8 cellular contexts compared by ENCODE assay signal in the genomic region with DNA sequence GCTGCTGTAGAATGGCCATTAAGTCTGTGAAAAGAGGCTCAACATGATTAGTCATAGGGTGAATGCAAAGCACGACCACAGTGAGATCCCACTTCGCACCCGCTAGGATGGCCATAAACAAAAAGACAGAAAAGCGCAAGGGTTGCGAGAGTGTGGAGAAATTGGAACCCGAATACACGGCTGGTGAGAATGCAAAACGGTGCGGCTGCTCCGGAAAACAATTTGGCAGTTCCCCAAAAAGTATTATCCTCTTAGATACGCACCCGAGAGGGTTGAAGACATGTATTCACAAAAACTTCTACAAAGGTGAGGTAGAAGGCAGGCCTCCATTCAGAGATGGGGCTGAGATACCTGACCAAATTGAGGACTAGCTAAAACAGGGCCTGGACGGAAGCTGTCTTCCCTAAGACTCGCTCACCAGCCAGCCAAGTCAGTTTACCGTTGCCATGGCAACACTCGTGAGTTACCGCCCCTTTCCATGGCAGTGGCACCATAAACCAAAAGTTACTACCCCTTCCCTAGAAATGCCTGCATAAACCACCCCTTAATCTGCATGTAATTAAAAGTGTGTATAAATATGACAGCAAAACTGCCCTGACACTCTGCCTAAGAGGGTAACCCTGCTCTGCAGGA. TPM values are rescaled to one million over a fixed set of nuclear protein-coding genes. Genes with fewer than 3 reads are reported as not detected.
A peak's percentile ranks its signal among the peaks of the same experiment; 100 is the strongest.
DNase-seq lines count a peak whose midpoint lies in the region; ATAC-seq and TF ChIP-seq lines count a peak whose summit lies in the region.

No MANE protein-coding gene starts in this region.

- H3K4me1 Mint-ChIP-seq in stimulated activated naive CD8-positive, alpha-beta T cell treated with anti-CD3 and anti-CD28 coated beads, Interleukin-15, Interleukin-2, amounts not matched to agents 100 ng/mL and 50 ng/mL, for 24 hours (ENCODE audit: low read depth): peaks cover 43% of the 10 kb centered on the region
- H3K4me1 Mint-ChIP-seq in activated naive CD8-positive, alpha-beta T cell treated with anti-CD3 and anti-CD28 coated beads for 36 hours: peaks cover 31% of the 10 kb centered on the region

- no peak for DNase-seq in stimulated activated naive CD8-positive, alpha-beta T cell treated with anti-CD3 and anti-CD28 coated beads, Interleukin-15, Interleukin-2, amounts not matched to agents 100 U/mL and 50 U/mL, for 24 hours
- DNase-seq in activated naive CD8-positive, alpha-beta T cell treated with anti-CD3 and anti-CD28 coated beads for 36 hours: no peak
- DNase-seq in HEK293T (ENCODE audit: extremely low spot score) (no peak), HT-29 (ENCODE audit: low spot score) (no peak), sciatic nerve (ENCODE audit: low spot score) (no peak), NOMO-1 (lab: John Stamatoyannopoulos, UW; ENCODE audit: unreplicated experiment in 2 of 2) (no peak)

- no peak overlapping the region for H3K27ac ChIP-seq in mesodermal cell (ENCODE audit: low read depth, low read length, severe bottlenecking)

- no peaks in the 10 kb centered on the region for H3K9me3 ChIP-seq in mesodermal cell (ENCODE audit: control insufficient read depth, low read length)

- H3K4me3 ChIP-seq in mesodermal cell (ENCODE audit: extremely low read depth, insufficient read depth, low read length, poor library complexity, severe bottlenecking): peak overlapping the region; percentile 88

- ATAC-seq in stimulated activated naive CD8-positive, alpha-beta T cell treated with anti-CD3 and anti-CD28 coated beads, Interleukin-15, Interleukin-2, amounts not matched to agents 100 U/mL and 50 U/mL, for 24 hours: no peak
- no peak for ATAC-seq in sciatic nerve

- CTCF ChIA-PET in HEK293T (lab: Yijun Ruan, JAX): no interaction called here

- H3K27ac Mint-ChIP-seq in stimulated activated naive CD8-positive, alpha-beta T cell treated with anti-CD3 and anti-CD28 coated beads, Interleukin-15, Interleukin-2, amounts not matched to agents 100 ng/mL and 50 ng/mL, for 24 hours: peak overlapping the region; percentile 98
- peak overlapping the region; percentile 98 for H3K27ac Mint-ChIP-seq in activated naive CD8-positive, alpha-beta T cell treated with anti-CD3 and anti-CD28 coated beads for 36 hours

- no peaks in the 10 kb centered on the region for H3K27me3 Mint-ChIP-seq in stimulated activated naive CD8-positive, alpha-beta T cell treated with anti-CD3 and anti-CD28 coated beads, Interleukin-15, Interleukin-2, amounts not matched to agents 100 ng/mL and 50 ng/mL, for 24 hours
- no peaks in the 10 kb centered on the region for H3K27me3 Mint-ChIP-seq in activated naive CD8-positive, alpha-beta T cell treated with anti-CD3 and anti-CD28 coated beads for 36 hours

- WGBS in mesodermal cell (ENCODE audit: insufficient coverage in 2 of 2), 2 experiments: 83 to 84% methylated on average over 14 to 16 of the region's 17 CpGs

- peaks cover 9% of the 10 kb centered on the region for H3K4me1 ChIP-seq in mesodermal cell (ENCODE audit: control insufficient read depth, insufficient read depth, low read length, poor library complexity, severe bottlenecking)

- H3K9me3 Mint-ChIP-seq in stimulated activated naive CD8-positive, alpha-beta T cell treated with anti-CD3 and anti-CD28 coated beads, Interleukin-15, Interleukin-2, amounts not matched to agents 100 ng/mL and 50 ng/mL, for 24 hours: no peaks in the 10 kb centered on the region
- no peaks in the 10 kb centered on the region for H3K9me3 Mint-ChIP-seq in activated naive CD8-positive, alpha-beta T cell treated with anti-CD3 and anti-CD28 coated beads for 36 hours

- POLR2A ChIA-PET in HEK293T (lab: Yijun Ruan, JAX): no interaction called here

- peaks cover 36% of the 10 kb centered on the region for H3K36me3 Mint-ChIP-seq in stimulated activated naive CD8-positive, alpha-beta T cell treated with anti-CD3 and anti-CD28 coated beads, Interleukin-15, Interleukin-2, amounts not matched to agents 100 ng/mL and 50 ng/mL, for 24 hours (ENCODE audit: low read depth)
- H3K36me3 Mint-ChIP-seq in activated naive CD8-positive, alpha-beta T cell treated with anti-CD3 and anti-CD28 coated beads for 36 hours: peaks cover 39% of the 10 kb centered on the region

- intact Hi-C loops in sciatic nerve (cut with DNase I): no loop called here

- H3K4me3 Mint-ChIP-seq in stimulated activated naive CD8-positive, alpha-beta T cell treated with anti-CD3 and anti-CD28 coated beads, Interleukin-15, Interleukin-2, amounts not matched to agents 100 ng/mL and 50 ng/mL, for 24 hours: peak overlapping the region; percentile 99
- H3K4me3 Mint-ChIP-seq in activated naive CD8-positive, alpha-beta T cell treated with anti-CD3 and anti-CD28 coated beads for 36 hours: peak overlapping the region; percentile 98

- peaks cover 31% of the 10 kb centered on the region for H3K36me3 ChIP-seq in mesodermal cell (ENCODE audit: control insufficient read depth, insufficient read depth, low read length)

TF ChIP-seq in HEK293T, 16 proteins besides CTCF, POLR2A, EP300 and RAD21:
- no peak for TF ChIP-seq FOXA1 (IDR thresholded peaks at IDR 0.05)
- no peak for TF ChIP-seq L3MBTL2 (conservative IDR thresholded peaks at IDR 0.05)
- no peak for TF ChIP-seq TARDBP (IDR thresholded peaks at IDR 0.05)
- no peak for TF ChIP-seq SUZ12 (IDR thresholded peaks at IDR 0.05)
- TF ChIP-seq ZNF384 (IDR thresholded peaks at IDR 0.05): no peak
- no peak for TF ChIP-seq HDGF (IDR thresholded peaks at IDR 0.05; ENCODE audit: borderline replicate concordance)
- TF ChIP-seq LEF1 (IDR thresholded peaks at IDR 0.05; ENCODE audit: borderline replicate concordance): no peak
- TF ChIP-seq SP1 (IDR thresholded peaks at IDR 0.05): no peak

RNA-seq across cellular contexts. Expression of gene PSMB7, which starts 0.7 kb away (rescaled TPM):
- total RNA-seq in activated naive CD8-positive, alpha-beta T cell treated with anti-CD3 and anti-CD28 coated beads for 36 hours: 100 to 1,000 TPM; 191 to 199 TPM
- polyA plus RNA-seq in mesodermal cell (2013, experiment 1 of 2): 234 TPM
- 220 TPM for polyA plus RNA-seq in mesodermal cell (2013, experiment 2 of 2)
- 195 and 197 TPM in 2 replicates for total RNA-seq in HT-29 (2014; rRNA removed; shearing (Covaris generic))
- 87.6 TPM for total RNA-seq in sciatic nerve

RNA-seq across cellular contexts. Expression of gene ADGRD2, which starts 34.3 kb away (rescaled TPM):
- total RNA-seq in activated naive CD8-positive, alpha-beta T cell treated with anti-CD3 and anti-CD28 coated beads for 36 hours: not detected
- not detected for polyA plus RNA-seq in mesodermal cell (2013, experiment 1 of 2)
- polyA plus RNA-seq in mesodermal cell (2013, experiment 2 of 2): not detected
- not detected in 2 replicates for total RNA-seq in HT-29 (2014; rRNA removed; shearing (Covaris generic))
- not detected for total RNA-seq in sciatic nerve
